Comparison of ENCODE assay signal across 20 cellular contexts in the genomic region with DNA sequence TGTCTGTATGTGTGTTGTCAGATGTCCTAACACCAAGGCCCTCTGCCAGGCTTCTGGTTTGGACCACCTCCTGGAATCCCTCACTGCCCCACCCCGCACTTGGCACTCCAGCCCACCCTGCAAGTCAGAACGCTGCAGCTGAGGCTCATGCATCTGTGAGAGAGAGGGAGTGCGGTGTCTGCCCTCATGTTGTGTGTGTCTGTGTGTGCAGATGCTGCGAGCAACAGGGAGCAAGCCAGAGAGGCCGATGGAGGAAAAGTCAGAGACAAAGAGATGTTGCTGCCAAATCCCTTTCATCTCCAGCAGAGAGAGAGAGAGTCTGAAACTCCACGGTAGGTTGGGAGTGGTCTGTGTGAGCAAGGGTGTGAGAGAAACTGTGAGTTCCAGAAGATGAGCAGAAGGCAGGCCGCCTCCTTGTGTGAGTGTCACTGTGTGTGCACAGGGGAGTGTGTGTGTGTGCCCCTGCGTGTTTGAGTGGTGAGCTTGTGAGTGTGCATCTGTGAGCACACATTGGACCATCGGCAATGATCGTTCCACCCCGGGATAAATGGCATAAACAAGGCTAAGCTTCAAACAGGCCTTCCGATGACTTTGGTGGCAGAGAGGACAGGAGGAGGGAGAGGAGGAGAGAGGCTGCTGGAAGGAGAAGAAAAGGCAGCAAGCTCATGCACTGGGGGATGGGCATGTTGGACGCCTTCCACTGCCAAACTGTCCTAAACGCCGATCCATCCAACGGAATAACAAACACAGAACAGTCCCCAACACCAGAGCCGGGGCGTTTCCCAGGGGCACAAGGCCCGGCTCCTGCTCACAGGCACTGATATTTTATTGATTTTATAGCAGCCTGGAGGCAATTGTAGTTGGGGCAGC.
DNase-seq lines count a peak whose midpoint lies in the region; ATAC-seq and TF ChIP-seq lines count a peak whose summit lies in the region.
"Had no signal": no experiment of that assay in that cellular context is flagged by ENCODE, and none has a peak within 500 bp of the region (broad histone marks: within the 10 kb centered on the region; RNA-seq: fewer than 3 reads in every experiment).

No MANE protein-coding gene starts in this region.

- no peak for ATAC-seq in HG03342 (IDR thresholded peaks at IDR 0.05; ENCODE audit: unreplicated experiment)
- ATAC-seq: HCT116 had no signal

- TF ChIP-seq CTCF in dorsolateral prefrontal cortex (IDR thresholded peaks at IDR 0.05 in 54 of 56, conservative IDR thresholded peaks at IDR 0.05 in 2 of 56; ENCODE audit: low read depth in 1 of 56, partially characterized antibody in 56 of 56) = no peak

- H3K27me3 Mint-ChIP-seq in activated CD4-positive, alpha-beta T cell treated with anti-CD3 and anti-CD28 coated beads, Interleukin-2, amount 10 ng/mL, durations not matched to agents 7 days and 5 days = no peaks in the 10 kb centered on the region

- H3K36me3 Mint-ChIP-seq in activated CD4-positive, alpha-beta T cell treated with anti-CD3 and anti-CD28 coated beads, Interleukin-2, amount 10 ng/mL, durations not matched to agents 7 days and 5 days (ENCODE audit: low read depth) = no peaks in the 10 kb centered on the region
- H3K36me3 Mint-ChIP-seq: CD4-positive, alpha-beta memory T cell had no signal

- intact Hi-C loops in dorsolateral prefrontal cortex (cut with DNase I) = loop anchor here (5.0 kb wide), 1 partner anchor 299 kb away; no protein-coding TSS in a partner anchor

- H3K4me1 Mint-ChIP-seq in activated CD4-positive, alpha-beta T cell treated with anti-CD3 and anti-CD28 coated beads, Interleukin-2, amount 10 ng/mL, durations not matched to agents 7 days and 5 days = no peaks in the 10 kb centered on the region
- H3K4me1 Mint-ChIP-seq: CD4-positive, alpha-beta memory T cell had no signal

- no peaks in the 10 kb centered on the region for H3K27me3 ChIP-seq in dorsolateral prefrontal cortex
- H3K27me3 ChIP-seq: BLaER1 treated with 17β-estradiol and CSF1 and Interleukin-3, amounts not matched to agents 10 nM and 100 nM; SJCRH30 had no signal

- POLR2A ChIA-PET in activated CD4-positive, alpha-beta T cell treated with anti-CD3 and anti-CD28 coated beads, Interleukin-2, amount 10 ng/mL, durations not matched to agents 7 days and 5 days (lab: Charles Lee) = no interaction called here

- no peak overlapping the region for H3K27ac Mint-ChIP-seq in activated CD4-positive, alpha-beta T cell treated with anti-CD3 and anti-CD28 coated beads, Interleukin-2, amount 10 ng/mL, durations not matched to agents 7 days and 5 days

- no peak overlapping the region for H3K4me3 Mint-ChIP-seq in activated CD4-positive, alpha-beta T cell treated with anti-CD3 and anti-CD28 coated beads, Interleukin-2, amount 10 ng/mL, durations not matched to agents 7 days and 5 days
- H3K4me3 Mint-ChIP-seq: CD4-positive, alpha-beta memory T cell had no signal

- DNase-seq in NCI-H1694 treated with DMSO at 0.1 percent for 48 hours (lab: John Stamatoyannopoulos, UW) (peak; percentile 80), dorsolateral prefrontal cortex (peak in 8 of 10 donors; percentile 26 to 72 (median 52)), medulla oblongata (ENCODE audit: extremely low spot score) (peak; percentile 50), putamen (ENCODE audit: low spot score) (peak; percentile 60), NAMALWA (ENCODE audit: low spot score) (no peak)
- no peak for DNase-seq in activated CD4-positive, alpha-beta T cell treated with anti-CD3 and anti-CD28 coated beads, Interleukin-2, amount 10 ng/mL, durations not matched to agents 7 days and 5 days
- DNase-seq: Caco-2; CD4-positive, alpha-beta memory T cell; GDM1; GOT3; Kasumi-1; NCI-H1417; NCI-H187 treated with DMSO at 0.1 percent for 48 hours; NCI-H2107; NCI-H526 treated with DMSO at 0.1 percent for 48 hours; OCI-M1; SJCRH30 had no signal

- CTCF ChIA-PET in activated CD4-positive, alpha-beta T cell treated with anti-CD3 and anti-CD28 coated beads, Interleukin-2, amount 10 ng/mL, durations not matched to agents 7 days and 5 days (lab: Charles Lee) = no interaction called here

- H3K9me3 Mint-ChIP-seq in activated CD4-positive, alpha-beta T cell treated with anti-CD3 and anti-CD28 coated beads, Interleukin-2, amount 10 ng/mL, durations not matched to agents 7 days and 5 days = no peaks in the 10 kb centered on the region

- H3K4me3 ChIP-seq in dorsolateral prefrontal cortex = peak overlapping the region in 4 of 59 donors; percentile 0 to 31 (median 10)
- H3K4me3 ChIP-seq: BLaER1 treated with 17β-estradiol and CSF1 and Interleukin-3, amounts not matched to agents 10 nM and 100 nM; SJCRH30 had no signal

- H3K27ac ChIP-seq in dorsolateral prefrontal cortex = peak overlapping the region in 45 of 59 donors; percentile 13 to 87 (median 62)
- H3K27ac ChIP-seq: BLaER1 treated with 17β-estradiol and CSF1 and Interleukin-3, amounts not matched to agents 10 nM and 100 nM; SJCRH30 had no signal

Comparison
In these comparisons a context has a peak if more than half of its experiments do, and no peak if none do; other contexts are left out.
1. DNase-seq: peak in NCI-H1694 treated with DMSO at 0.1 percent for 48 hours (single experiment), dorsolateral prefrontal cortex (8 of 10), medulla oblongata (single experiment) and putamen (single experiment); none in activated CD4-positive, alpha-beta T cell treated with anti-CD3 and anti-CD28 coated beads, Interleukin-2, amount 10 ng/mL, durations not matched to agents 7 days and 5 days (single experiment) and NAMALWA (single experiment).